Comparison of ENCODE assay signal across 8 cellular contexts in genomic region chr1:41492341-41492848, GRCh38. TPM values are rescaled to one million over a fixed set of nuclear protein-coding genes. Genes with fewer than 3 reads are reported as not detected.
DNase-seq lines count a peak whose midpoint lies in the region; ATAC-seq and TF ChIP-seq lines count a peak whose summit lies in the region.

No MANE protein-coding gene starts in this region.

- peaks cover 34% of the 10 kb centered on the region for H3K4me1 Mint-ChIP-seq in HFFc6 (ENCODE audit: low read depth)
- H3K4me1 Mint-ChIP-seq in activated CD4-positive, alpha-beta memory T cell treated with anti-CD3 and anti-CD28 coated beads for 36 hours (ENCODE audit: low read depth) = peaks cover 6% of the 10 kb centered on the region

- intact Hi-C loops in activated CD4-positive, alpha-beta memory T cell treated with anti-CD3 and anti-CD28 coated beads for 36 hours (cut with micrococcal nuclease) = no loop called here

- ATAC-seq in GM19455 (IDR thresholded peaks at IDR 0.05; ENCODE audit: unreplicated experiment) = no peak
- no peak for ATAC-seq in GM21447 (IDR thresholded peaks at IDR 0.05; ENCODE audit: unreplicated experiment)

- H3K9me3 Mint-ChIP-seq in HFFc6 = no peaks in the 10 kb centered on the region
- no peaks in the 10 kb centered on the region for H3K9me3 Mint-ChIP-seq in activated CD4-positive, alpha-beta memory T cell treated with anti-CD3 and anti-CD28 coated beads for 36 hours

- peak overlapping the region; percentile 51 for H3K27ac Mint-ChIP-seq in HFFc6
- no peak overlapping the region for H3K27ac Mint-ChIP-seq in activated CD4-positive, alpha-beta memory T cell treated with anti-CD3 and anti-CD28 coated beads for 36 hours

- no peak overlapping the region for H3K4me3 Mint-ChIP-seq in HFFc6
- no peak overlapping the region for H3K4me3 Mint-ChIP-seq in activated CD4-positive, alpha-beta memory T cell treated with anti-CD3 and anti-CD28 coated beads for 36 hours

- POLR2A ChIA-PET in activated CD4-positive, alpha-beta memory T cell treated with anti-CD3 and anti-CD28 coated beads for 36 hours (lab: Charles Lee) = no interaction called here

- CTCF ChIA-PET in activated CD4-positive, alpha-beta memory T cell treated with anti-CD3 and anti-CD28 coated beads for 36 hours (lab: Charles Lee) = interaction anchor here (0.7 to 2.8 kb wide), 10 partner anchors 9 to 308 kb away, joined by 3 to 14 read pairs (median 4); no protein-coding TSS in a partner anchor

- no peak overlapping the region for H3K27ac ChIP-seq in caudate nucleus (ENCODE audit: low read depth, low read length)

- H3K36me3 Mint-ChIP-seq in HFFc6 (ENCODE audit: low read depth) = no peaks in the 10 kb centered on the region
- no peaks in the 10 kb centered on the region for H3K36me3 Mint-ChIP-seq in activated CD4-positive, alpha-beta memory T cell treated with anti-CD3 and anti-CD28 coated beads for 36 hours

- H3K27me3 Mint-ChIP-seq in HFFc6 (ENCODE audit: insufficient read depth) = peaks cover 4% of the 10 kb centered on the region
- peaks cover 22% of the 10 kb centered on the region for H3K27me3 Mint-ChIP-seq in activated CD4-positive, alpha-beta memory T cell treated with anti-CD3 and anti-CD28 coated beads for 36 hours

- peak; percentile 77 for DNase-seq in COLO668 (lab: John Stamatoyannopoulos, UW; ENCODE audit: unreplicated experiment)
- no peak for DNase-seq in HFFc6
- peak; percentile 72 for DNase-seq in activated CD4-positive, alpha-beta memory T cell treated with anti-CD3 and anti-CD28 coated beads for 36 hours
- DNase-seq in iPS-NIHi7 (ENCODE audit: extremely low spot score) = peak; percentile 72
- DNase-seq in caudate nucleus (lab: John Stamatoyannopoulos, UW) = no peak
- no peak for DNase-seq in GM19238 (ENCODE audit: insufficient read length, low spot score)

- TF ChIP-seq CTCF in HFFc6 (IDR thresholded peaks at IDR 0.05) = peak; percentile 77

RNA-seq across cellular contexts. Expression of gene EDN2, which starts 7.9 kb away (rescaled TPM):
- total RNA-seq in HFFc6 (2021; fragmentation: NEBNext Ultra II Directional; extraction: Animal tissue kit (Norgen Biotek cat#: 25700)) = not detected
- not detected for total RNA-seq in activated CD4-positive, alpha-beta memory T cell treated with anti-CD3 and anti-CD28 coated beads for 36 hours

Comparison
In these comparisons a context has a peak if more than half of its experiments do, and no peak if none do; other contexts are left out.
1. DNase-seq: peak in COLO668 (single experiment), activated CD4-positive, alpha-beta memory T cell treated with anti-CD3 and anti-CD28 coated beads for 36 hours (single experiment) and iPS-NIHi7 (single experiment); none in HFFc6 (single experiment), caudate nucleus (0 of 61) and GM19238 (single experiment).